Comparison of ENCODE assay signal across 2 cellular contexts in the genomic region with DNA sequence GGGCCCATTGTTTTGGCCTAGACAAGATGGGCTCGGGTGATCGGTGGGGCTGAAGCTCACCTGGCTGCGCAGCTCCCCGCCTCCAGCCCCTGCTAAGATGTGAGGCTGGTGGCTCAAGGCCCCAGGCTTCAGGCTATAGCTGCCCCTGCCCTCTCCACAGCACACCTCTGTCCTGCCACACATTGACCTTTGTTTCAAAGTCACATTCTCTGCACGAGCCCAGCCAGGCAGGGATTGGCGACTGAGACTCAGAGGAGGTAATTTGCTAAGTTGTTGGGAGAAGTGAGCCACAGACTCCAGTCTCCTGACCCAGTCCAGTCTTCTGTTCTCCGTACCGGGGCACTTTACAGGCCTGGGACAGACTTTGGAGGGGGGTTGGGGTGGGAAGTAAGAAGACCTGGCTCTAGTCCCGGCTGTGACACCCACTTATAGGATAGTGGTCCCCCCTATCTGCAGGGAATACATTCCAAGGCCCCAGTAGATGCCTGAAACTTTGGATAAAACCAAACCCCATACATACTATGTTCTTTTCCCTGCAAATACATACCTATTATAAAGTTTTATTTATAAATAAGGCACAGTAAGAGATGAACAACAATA.
TF ChIP-seq lines count a peak whose summit lies in the region.

No MANE protein-coding gene starts in this region.

TF ChIP-seq in IMR-90, 13 proteins besides CTCF, POLR2A, EP300 and RAD21:
- TF ChIP-seq, protein P1, sequence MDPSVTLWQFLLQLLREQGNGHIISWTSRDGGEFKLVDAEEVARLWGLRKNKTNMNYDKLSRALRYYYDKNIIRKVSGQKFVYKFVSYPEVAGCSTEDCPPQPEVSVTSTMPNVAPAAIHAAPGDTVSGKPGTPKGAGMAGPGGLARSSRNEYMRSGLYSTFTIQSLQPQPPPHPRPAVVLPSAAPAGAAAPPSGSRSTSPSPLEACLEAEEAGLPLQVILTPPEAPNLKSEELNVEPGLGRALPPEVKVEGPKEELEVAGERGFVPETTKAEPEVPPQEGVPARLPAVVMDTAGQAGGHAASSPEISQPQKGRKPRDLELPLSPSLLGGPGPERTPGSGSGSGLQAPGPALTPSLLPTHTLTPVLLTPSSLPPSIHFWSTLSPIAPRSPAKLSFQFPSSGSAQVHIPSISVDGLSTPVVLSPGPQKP (IDR thresholded peaks at IDR 0.05; ENCODE audit: borderline replicate concordance, low read depth, low read length), result no peak
- TF ChIP-seq NFE2L2 (IDR thresholded peaks at IDR 0.05; ENCODE audit: low read depth, low read length) (no peak), MAZ (IDR thresholded peaks at IDR 0.05; ENCODE audit: borderline replicate concordance, low read depth, low read length) (no peak), SMC3 (IDR thresholded peaks at IDR 0.05; ENCODE audit: low read depth, low read length) (no peak), RCOR1 (IDR thresholded peaks at IDR 0.05; ENCODE audit: insufficient replicate concordance, low read length) (no peak), CHD1 (IDR thresholded peaks at IDR 0.05; ENCODE audit: low read depth, low read length) (no peak), RFX5 (IDR thresholded peaks at IDR 0.05; ENCODE audit: low read depth, low read length) (no peak), FOS (IDR thresholded peaks at IDR 0.05; ENCODE audit: low read depth, low read length) (no peak)
- TF ChIP-seq, protein P2, sequence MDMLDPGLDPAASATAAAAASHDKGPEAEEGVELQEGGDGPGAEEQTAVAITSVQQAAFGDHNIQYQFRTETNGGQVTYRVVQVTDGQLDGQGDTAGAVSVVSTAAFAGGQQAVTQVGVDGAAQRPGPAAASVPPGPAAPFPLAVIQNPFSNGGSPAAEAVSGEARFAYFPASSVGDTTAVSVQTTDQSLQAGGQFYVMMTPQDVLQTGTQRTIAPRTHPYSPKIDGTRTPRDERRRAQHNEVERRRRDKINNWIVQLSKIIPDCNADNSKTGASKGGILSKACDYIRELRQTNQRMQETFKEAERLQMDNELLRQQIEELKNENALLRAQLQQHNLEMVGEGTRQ (IDR thresholded peaks at IDR 0.05; ENCODE audit: low read depth, low read length), result no peak

TF ChIP-seq in WTC11, 78 proteins besides CTCF, POLR2A, EP300 and RAD21:
- TF ChIP-seq, protein P3, sequence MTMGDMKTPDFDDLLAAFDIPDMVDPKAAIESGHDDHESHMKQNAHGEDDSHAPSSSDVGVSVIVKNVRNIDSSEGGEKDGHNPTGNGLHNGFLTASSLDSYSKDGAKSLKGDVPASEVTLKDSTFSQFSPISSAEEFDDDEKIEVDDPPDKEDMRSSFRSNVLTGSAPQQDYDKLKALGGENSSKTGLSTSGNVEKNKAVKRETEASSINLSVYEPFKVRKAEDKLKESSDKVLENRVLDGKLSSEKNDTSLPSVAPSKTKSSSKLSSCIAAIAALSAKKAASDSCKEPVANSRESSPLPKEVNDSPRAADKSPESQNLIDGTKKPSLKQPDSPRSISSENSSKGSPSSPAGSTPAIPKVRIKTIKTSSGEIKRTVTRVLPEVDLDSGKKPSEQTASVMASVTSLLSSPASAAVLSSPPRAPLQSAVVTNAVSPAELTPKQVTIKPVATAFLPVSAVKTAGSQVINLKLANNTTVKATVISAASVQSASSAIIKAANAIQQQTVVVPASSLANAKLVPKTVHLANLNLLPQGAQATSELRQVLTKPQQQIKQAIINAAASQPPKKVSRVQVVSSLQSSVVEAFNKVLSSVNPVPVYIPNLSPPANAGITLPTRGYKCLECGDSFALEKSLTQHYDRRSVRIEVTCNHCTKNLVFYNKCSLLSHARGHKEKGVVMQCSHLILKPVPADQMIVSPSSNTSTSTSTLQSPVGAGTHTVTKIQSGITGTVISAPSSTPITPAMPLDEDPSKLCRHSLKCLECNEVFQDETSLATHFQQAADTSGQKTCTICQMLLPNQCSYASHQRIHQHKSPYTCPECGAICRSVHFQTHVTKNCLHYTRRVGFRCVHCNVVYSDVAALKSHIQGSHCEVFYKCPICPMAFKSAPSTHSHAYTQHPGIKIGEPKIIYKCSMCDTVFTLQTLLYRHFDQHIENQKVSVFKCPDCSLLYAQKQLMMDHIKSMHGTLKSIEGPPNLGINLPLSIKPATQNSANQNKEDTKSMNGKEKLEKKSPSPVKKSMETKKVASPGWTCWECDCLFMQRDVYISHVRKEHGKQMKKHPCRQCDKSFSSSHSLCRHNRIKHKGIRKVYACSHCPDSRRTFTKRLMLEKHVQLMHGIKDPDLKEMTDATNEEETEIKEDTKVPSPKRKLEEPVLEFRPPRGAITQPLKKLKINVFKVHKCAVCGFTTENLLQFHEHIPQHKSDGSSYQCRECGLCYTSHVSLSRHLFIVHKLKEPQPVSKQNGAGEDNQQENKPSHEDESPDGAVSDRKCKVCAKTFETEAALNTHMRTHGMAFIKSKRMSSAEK (CRISPR knock-in tag; IDR thresholded peaks at IDR 0.05; ENCODE audit: borderline replicate concordance), result no peak
- no peak for TF ChIP-seq ZNF232 (CRISPR knock-in tag; IDR thresholded peaks at IDR 0.05)
